Comparison of ENCODE assay signal across 1 cellular context in the genomic region with DNA sequence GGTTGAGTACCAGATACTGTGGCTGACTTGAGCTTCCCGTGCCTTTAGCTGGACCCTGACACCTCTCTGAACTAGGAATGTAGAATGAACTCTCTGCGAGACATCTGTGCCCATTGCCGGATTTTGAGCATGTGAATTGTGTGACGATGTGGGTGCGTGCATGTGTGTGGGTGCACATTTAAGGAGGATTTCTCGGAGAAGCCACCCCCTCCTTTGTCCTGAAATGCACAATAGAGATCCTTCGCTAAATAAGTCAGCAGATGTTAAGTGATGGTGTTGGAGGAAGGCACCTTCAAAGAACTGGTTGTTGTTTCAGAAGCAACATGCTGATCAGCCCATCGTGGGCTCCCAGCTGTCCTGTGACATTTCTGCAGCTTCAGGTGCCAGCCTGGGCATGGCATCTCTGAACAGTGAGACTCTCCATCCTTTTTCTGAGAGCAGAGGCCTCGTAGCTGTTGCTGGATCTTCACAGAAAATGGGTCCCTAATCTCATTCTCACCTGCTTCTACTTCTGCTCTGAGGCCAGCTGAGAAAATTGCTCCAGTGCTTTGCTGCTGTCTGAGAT.
TF ChIP-seq lines count a peak whose summit lies in the region.

No MANE protein-coding gene starts in this region.

TF ChIP-seq in GM12891, 5 proteins besides CTCF, POLR2A, EP300 and RAD21:
- no peak for TF ChIP-seq POLR2AphosphoS5 (IDR thresholded peaks at IDR 0.05; ENCODE audit: low read depth, low read length)
- no peak for TF ChIP-seq POU2F2 (IDR thresholded peaks at IDR 0.05; ENCODE audit: low read depth, low read length)
- no peak for TF ChIP-seq PAX5 (IDR thresholded peaks at IDR 0.05; ENCODE audit: insufficient read depth, low read length, severe bottlenecking)
- TF ChIP-seq TAF1 (IDR thresholded peaks at IDR 0.05; ENCODE audit: low read depth, low read length): no peak
- no peak for TF ChIP-seq SPI1 (IDR thresholded peaks at IDR 0.05; ENCODE audit: low read depth, low read length)
